Comparison of ENCODE assay signal across 14 cellular contexts in the genomic region with DNA sequence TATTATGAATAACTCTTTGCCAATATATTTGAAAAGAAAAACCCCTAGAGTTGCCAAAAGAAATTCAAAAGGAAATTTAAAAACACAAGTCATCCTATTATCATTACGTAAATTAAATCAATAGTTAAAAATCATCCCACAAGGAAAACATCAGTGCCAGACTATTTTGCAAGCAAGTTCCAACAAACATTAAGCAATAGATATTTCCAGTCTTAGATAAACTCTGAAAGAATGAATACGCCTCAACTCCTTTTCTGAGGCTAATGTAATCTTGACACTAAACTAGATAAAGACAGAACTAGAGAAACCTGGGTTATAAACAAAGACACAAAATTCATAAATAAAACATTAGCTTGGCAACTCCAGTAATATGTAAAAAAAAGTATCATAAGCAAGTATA.
"Had no signal": no experiment of that assay in that cellular context is flagged by ENCODE, and none has a peak within 500 bp of the region (broad histone marks: within the 10 kb centered on the region; RNA-seq: fewer than 3 reads in every experiment).

No MANE protein-coding gene starts in this region.

- H3K36me3 ChIP-seq: brain microvascular endothelial cell, uterus had no signal

- H3K27me3 Mint-ChIP-seq: activated B cell treated with CpG ODN at 0.5 μM for 24 hours; activated CD4-positive, alpha-beta T cell treated with anti-CD3 and anti-CD28 coated beads, Interleukin-2, amount 10 ng/mL, durations not matched to agents 24 days and 14 days; activated naive CD4-positive, alpha-beta T cell treated with anti-CD3 and anti-CD28 coated beads, Interleukin-2, amount 50 U/mL, for 24 hours had no signal

- H3K27me3 ChIP-seq: brain microvascular endothelial cell, foreskin keratinocyte, tibial artery, uterus had no signal

- H3K27ac Mint-ChIP-seq: activated B cell treated with CpG ODN at 0.5 μM for 24 hours; activated CD4-positive, alpha-beta T cell treated with anti-CD3 and anti-CD28 coated beads, Interleukin-2, amount 10 ng/mL, durations not matched to agents 24 days and 14 days; activated naive CD4-positive, alpha-beta T cell treated with anti-CD3 and anti-CD28 coated beads, Interleukin-2, amount 50 U/mL, for 24 hours; activated T-helper 2 cell treated with anti-CD3 and anti-CD28 coated beads, Interferon-gamma antibody, Interleukin-2, Interleukin-4, amounts not matched to agents 10 μg/mL and 5 μg/mL and 100 μg/mL, durations not matched to agents 14 hours and 24 hours and 36 hours had no signal

- DNase-seq: activated B cell treated with CpG ODN at 0.5 μM for 24 hours; activated CD4-positive, alpha-beta T cell treated with anti-CD3 and anti-CD28 coated beads, Interleukin-2, amount 10 ng/mL, durations not matched to agents 24 days and 14 days; amygdala; brain microvascular endothelial cell; foreskin keratinocyte; head of caudate nucleus; kidney; left ventricle myocardium superior; stimulated activated CD4-positive, alpha-beta T cell treated with anti-CD3 and anti-CD28 coated beads, Interleukin-4, amount 100 ng/mL, for 4 hours; T-helper 2 cell; tibial artery; uterus had no signal

- H3K27ac ChIP-seq: brain microvascular endothelial cell, foreskin keratinocyte, tibial artery, uterus had no signal

- H3K4me3 ChIP-seq: tibial artery, uterus had no signal

- H3K9me3 ChIP-seq: tibial artery had no signal

- H3K4me1 ChIP-seq: foreskin keratinocyte had no signal

- ATAC-seq: foreskin keratinocyte, left ventricle myocardium superior had no signal

- H3K9me3 Mint-ChIP-seq: activated CD4-positive, alpha-beta T cell treated with anti-CD3 and anti-CD28 coated beads, Interleukin-2, amount 10 ng/mL, durations not matched to agents 24 days and 14 days had no signal

- H3K4me3 Mint-ChIP-seq: activated B cell treated with CpG ODN at 0.5 μM for 24 hours; activated CD4-positive, alpha-beta T cell treated with anti-CD3 and anti-CD28 coated beads, Interleukin-2, amount 10 ng/mL, durations not matched to agents 24 days and 14 days; activated naive CD4-positive, alpha-beta T cell treated with anti-CD3 and anti-CD28 coated beads, Interleukin-2, amount 50 U/mL, for 24 hours had no signal
